Comparison of ENCODE assay signal across 33 cellular contexts in genomic region chr10:98236866-98237265, GRCh38. TPM values are rescaled to one million over a fixed set of nuclear protein-coding genes. Genes with fewer than 3 reads are reported as not detected.
"Had no signal": no experiment of that assay in that cellular context is flagged by ENCODE, and none has a peak within 500 bp of the region (broad histone marks: within the 10 kb centered on the region; RNA-seq: fewer than 3 reads in every experiment).

No MANE protein-coding gene starts in this region.

- ATAC-seq: activated CD8-positive, alpha-beta T cell treated with anti-CD3 and anti-CD28 coated beads, Interleukin-2, amount 10 ng/mL, durations not matched to agents 7 days and 5 days had no signal

- H3K9me3 Mint-ChIP-seq: activated CD4-positive, alpha-beta T cell treated with anti-CD3 and anti-CD28 coated beads, Interleukin-2, amount 10 ng/mL, durations not matched to agents 24 days and 14 days; activated naive CD4-positive, alpha-beta T cell treated with anti-CD3 and anti-CD28 coated beads, Interleukin-2, amount 50 U/mL, for 24 hours; activated naive CD8-positive, alpha-beta T cell treated with anti-CD3 and anti-CD28 coated beads, Interleukin-2, amount 10 ng/mL, durations not matched to agents 7 days and 5 days; activated T-cell treated with anti-CD3 and anti-CD28 coated beads, Interleukin-2, amount 50 U/mL, for 24 hours; activated T-helper 2 cell treated with anti-CD3 and anti-CD28 coated beads, Interferon-gamma antibody, Interleukin-2, Interleukin-4, amounts not matched to agents 10 μg/mL and 5 μg/mL and 100 μg/mL, durations not matched to agents 14 hours and 24 hours and 36 hours had no signal

- H3K4me1 Mint-ChIP-seq: activated CD4-positive, alpha-beta T cell treated with anti-CD3 and anti-CD28 coated beads, Interleukin-2, amount 10 ng/mL, durations not matched to agents 24 days and 14 days had no signal

- H3K4me3 ChIP-seq: ascending aorta, MG63, SJCRH30, SK-N-MC had no signal

- H3K27me3 ChIP-seq: ascending aorta, MG63, SJCRH30 had no signal

- H3K27ac ChIP-seq: ascending aorta, SJCRH30, SK-N-MC, WERI-Rb-1 had no signal

- H3K4me1 ChIP-seq: ascending aorta, SJCRH30 had no signal

- H3K27me3 Mint-ChIP-seq: activated CD4-positive, alpha-beta T cell treated with anti-CD3 and anti-CD28 coated beads, Interleukin-2, amount 10 ng/mL, durations not matched to agents 24 days and 14 days; activated naive CD4-positive, alpha-beta T cell treated with anti-CD3 and anti-CD28 coated beads, Interleukin-2, amount 50 U/mL, for 24 hours; activated naive CD8-positive, alpha-beta T cell treated with anti-CD3 and anti-CD28 coated beads, Interleukin-2, amount 10 ng/mL, durations not matched to agents 7 days and 5 days; activated T-cell treated with anti-CD3 and anti-CD28 coated beads, Interleukin-2, amount 50 U/mL, for 24 hours had no signal

- H3K27ac Mint-ChIP-seq: activated CD4-positive, alpha-beta T cell treated with anti-CD3 and anti-CD28 coated beads, Interleukin-2, amount 10 ng/mL, durations not matched to agents 24 days and 14 days; activated CD8-positive, alpha-beta T cell treated with anti-CD3 and anti-CD28 coated beads, Interleukin-2, amount 10 ng/mL, durations not matched to agents 7 days and 5 days; activated naive CD4-positive, alpha-beta T cell treated with anti-CD3 and anti-CD28 coated beads, Interleukin-2, amount 50 U/mL, for 24 hours; activated naive CD8-positive, alpha-beta T cell treated with anti-CD3 and anti-CD28 coated beads, Interleukin-2, amount 10 ng/mL, durations not matched to agents 7 days and 5 days; activated T-cell treated with anti-CD3 and anti-CD28 coated beads, Interleukin-2, amount 50 U/mL, for 24 hours; activated T-helper 2 cell treated with anti-CD3 and anti-CD28 coated beads, Interferon-gamma antibody, Interleukin-2, Interleukin-4, amounts not matched to agents 10 μg/mL and 5 μg/mL and 100 μg/mL, durations not matched to agents 14 hours and 24 hours and 36 hours had no signal

- H3K4me3 Mint-ChIP-seq: activated CD4-positive, alpha-beta T cell treated with anti-CD3 and anti-CD28 coated beads, Interleukin-2, amount 10 ng/mL, durations not matched to agents 24 days and 14 days; activated CD8-positive, alpha-beta T cell treated with anti-CD3 and anti-CD28 coated beads, Interleukin-2, amount 10 ng/mL, durations not matched to agents 7 days and 5 days; activated naive CD4-positive, alpha-beta T cell treated with anti-CD3 and anti-CD28 coated beads, Interleukin-2, amount 50 U/mL, for 24 hours; activated naive CD8-positive, alpha-beta T cell treated with anti-CD3 and anti-CD28 coated beads, Interleukin-2, amount 10 ng/mL, durations not matched to agents 7 days and 5 days; activated T-cell treated with anti-CD3 and anti-CD28 coated beads, Interleukin-2, amount 50 U/mL, for 24 hours had no signal

- H3K9me3 ChIP-seq: ascending aorta, MG63, SJCRH30 had no signal

- DNase-seq: activated CD4-positive, alpha-beta T cell treated with anti-CD3 and anti-CD28 coated beads for 1 hour; activated CD4-positive, alpha-beta T cell treated with anti-CD3 and anti-CD28 coated beads, Interleukin-2, amount 10 ng/mL, durations not matched to agents 24 days and 14 days; activated CD4-positive, alpha-beta T cell treated with anti-CD3 and anti-CD28 coated beads, Interleukin-2, amount 50 U/mL, for 48 hours; activated CD4-positive, CD25-positive, alpha-beta regulatory T cell; activated CD8-positive, alpha-beta T cell treated with anti-CD3 and anti-CD28 coated beads, Interleukin-2, amount 10 ng/mL, durations not matched to agents 7 days and 5 days; activated gamma-delta T cell; activated naive CD4-positive, alpha-beta T cell treated with Interleukin-2 at 50 U/mL for 16 hours; activated naive CD8-positive, alpha-beta T cell treated with anti-CD3 and anti-CD28 coated beads, Interleukin-2, amount 10 ng/mL, durations not matched to agents 7 days and 5 days; activated T-cell treated with anti-CD3 and anti-CD28 coated beads, Interleukin-2, amount 50 U/mL, for 24 hours; amygdala; Kasumi-1; KBM-7; MG63; NCI-H1048; NCI-H1105 treated with DMSO at 0.1 percent for 48 hours; NCI-H1436; NCI-H1694; NCI-H1930; NCI-H2081 treated with DMSO at 0.1 percent for 48 hours; NCI-H345; NCI-H524 treated with DMSO at 0.1 percent for 48 hours; NK-92 treated with Interleukin-12 subunit alpha and Interleukin-12 subunit beta, amount 100 ng/mL, for 24 hours; Right ventricle myocardium superior; SJCRH30; T1000; WERI-Rb-1 had no signal

RNA-seq across cellular contexts. Expression of gene LOXL4, which starts 31.1 kb away (rescaled TPM):
- total RNA-seq: activated CD4-positive, alpha-beta T cell treated with anti-CD3 and anti-CD28 coated beads, Interleukin-2, amount 10 ng/mL, durations not matched to agents 24 days and 14 days; activated CD8-positive, alpha-beta T cell treated with anti-CD3 and anti-CD28 coated beads, Interleukin-2, amount 10 ng/mL, durations not matched to agents 7 days and 5 days; activated naive CD8-positive, alpha-beta T cell treated with anti-CD3 and anti-CD28 coated beads, Interleukin-2, amount 10 ng/mL, durations not matched to agents 7 days and 5 days; activated T-helper 2 cell treated with anti-CD3 and anti-CD28 coated beads, Interferon-gamma antibody, Interleukin-2, Interleukin-4, amounts not matched to agents 10 μg/mL and 5 μg/mL and 100 μg/mL, durations not matched to agents 14 hours and 24 hours and 36 hours; OCI-LY7; T-helper 1 cell treated with Interleukin-12 subunit alpha and Interleukin-12 subunit beta and Interleukin-4 antibody, amounts not matched to agents 30 ng/mL and 1 ng/mL, for 36 hours; T-helper 2 cell treated with Interferon-gamma antibody and Interleukin-4, amounts not matched to agents 100 ng/mL and 5 ng/mL, for 36 hours had no signal
